In the genomic region with DNA sequence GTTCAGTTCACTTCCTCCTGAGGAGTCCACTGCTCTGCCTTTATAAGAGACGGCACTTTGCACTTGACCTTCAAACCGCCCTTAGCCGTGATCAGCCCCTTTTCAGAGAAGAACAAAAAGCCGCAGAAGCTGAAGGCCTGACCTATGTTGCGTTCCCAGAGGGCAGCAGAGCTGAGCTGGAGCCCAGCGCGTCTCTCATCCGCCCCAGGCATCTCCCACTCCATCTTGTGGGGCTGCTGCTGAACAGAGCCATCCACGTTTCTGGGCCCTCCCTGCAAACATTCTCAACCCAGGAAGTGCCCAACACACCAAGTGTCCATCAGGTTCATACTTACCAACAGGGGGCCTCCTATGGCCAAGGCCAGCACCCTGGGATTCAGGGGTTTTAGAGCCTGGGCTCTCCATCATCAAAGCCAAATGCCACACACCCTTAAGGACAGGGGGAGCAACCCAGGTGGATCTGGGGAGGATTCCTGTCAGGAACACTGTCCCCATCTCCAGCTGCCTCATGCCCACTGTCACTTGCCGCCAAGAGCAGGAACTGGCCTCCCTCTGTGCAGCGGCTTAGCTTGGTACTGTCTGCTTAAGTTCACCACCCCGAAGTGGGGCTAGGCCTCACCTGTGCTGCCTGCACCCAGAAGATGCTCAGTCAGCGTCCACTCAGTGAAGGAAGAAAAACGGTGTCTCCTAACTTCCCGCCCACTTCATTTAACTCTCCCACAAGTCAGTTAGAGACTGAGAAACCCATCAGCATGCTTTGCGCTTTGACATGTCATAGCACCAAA, we compare ENCODE assay signal across 2 cellular contexts.
TF ChIP-seq lines count a peak whose summit lies in the region.

No MANE protein-coding gene starts in this region.

TF ChIP-seq in IMR-90, 13 proteins besides CTCF, POLR2A, EP300 and RAD21:
- TF ChIP-seq CHD1 (IDR thresholded peaks at IDR 0.05; ENCODE audit: low read depth, low read length) (no peak), MXI1 (IDR thresholded peaks at IDR 0.05; ENCODE audit: borderline replicate concordance, low read depth, low read length) (no peak), ELK1 (IDR thresholded peaks at IDR 0.05; ENCODE audit: borderline replicate concordance, low read depth, low read length) (no peak), FOS (IDR thresholded peaks at IDR 0.05; ENCODE audit: low read depth, low read length) (no peak), NFE2L2 (IDR thresholded peaks at IDR 0.05; ENCODE audit: low read depth, low read length) (no peak), BHLHE40 (IDR thresholded peaks at IDR 0.05; ENCODE audit: low read depth, low read length) (no peak), RCOR1 (IDR thresholded peaks at IDR 0.05; ENCODE audit: insufficient replicate concordance, low read length) (no peak), MAZ (IDR thresholded peaks at IDR 0.05; ENCODE audit: borderline replicate concordance, low read depth, low read length) (no peak), MAFK (IDR thresholded peaks at IDR 0.05; ENCODE audit: low read depth, low read length) (no peak), CEBPB (IDR thresholded peaks at IDR 0.05; ENCODE audit: low read depth, low read length) (no peak), SMC3 (IDR thresholded peaks at IDR 0.05; ENCODE audit: low read depth, low read length) (no peak), RFX5 (IDR thresholded peaks at IDR 0.05; ENCODE audit: low read depth, low read length) (no peak)
- TF ChIP-seq, protein P1, sequence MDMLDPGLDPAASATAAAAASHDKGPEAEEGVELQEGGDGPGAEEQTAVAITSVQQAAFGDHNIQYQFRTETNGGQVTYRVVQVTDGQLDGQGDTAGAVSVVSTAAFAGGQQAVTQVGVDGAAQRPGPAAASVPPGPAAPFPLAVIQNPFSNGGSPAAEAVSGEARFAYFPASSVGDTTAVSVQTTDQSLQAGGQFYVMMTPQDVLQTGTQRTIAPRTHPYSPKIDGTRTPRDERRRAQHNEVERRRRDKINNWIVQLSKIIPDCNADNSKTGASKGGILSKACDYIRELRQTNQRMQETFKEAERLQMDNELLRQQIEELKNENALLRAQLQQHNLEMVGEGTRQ (IDR thresholded peaks at IDR 0.05; ENCODE audit: low read depth, low read length), result no peak

TF ChIP-seq in H1, 55 proteins besides CTCF, POLR2A, EP300 and RAD21:
- TF ChIP-seq HDAC6 (IDR thresholded peaks at IDR 0.05; ENCODE audit: low read depth, low read length) (no peak), SP1 (IDR thresholded peaks at IDR 0.05; ENCODE audit: low read depth, low read length) (no peak), PHF8 (conservative IDR thresholded peaks at IDR 0.05; ENCODE audit: low read depth, low read length) (no peak), SIRT6 (IDR thresholded peaks at IDR 0.05; ENCODE audit: low read length) (no peak), ZNF274 (IDR thresholded peaks at IDR 0.05; ENCODE audit: borderline replicate concordance, extremely low read depth, low read length) (no peak), RBBP5 (IDR thresholded peaks at IDR 0.05; ENCODE audit: borderline replicate concordance, low read depth, low read length) (no peak), BCL11A (IDR thresholded peaks at IDR 0.05; ENCODE audit: low read depth in 2 of 2, low read length in 2 of 2) (no peak), CEBPB (IDR thresholded peaks at IDR 0.05; ENCODE audit: low read depth, low read length) (no peak), TBP (IDR thresholded peaks at IDR 0.05; ENCODE audit: low read depth, low read length) (no peak), GABPA (IDR thresholded peaks at IDR 0.05; ENCODE audit: borderline replicate concordance, insufficient read depth, low read length) (no peak), RXRA (IDR thresholded peaks at IDR 0.05; ENCODE audit: insufficient read depth, low read depth, low read length) (no peak), GTF2F1 (IDR thresholded peaks at IDR 0.05; ENCODE audit: borderline replicate concordance, low read depth, low read length) (no peak), SIX5 (IDR thresholded peaks at IDR 0.05; ENCODE audit: low read depth, low read length) (no peak), ASH2L (IDR thresholded peaks at IDR 0.05; ENCODE audit: low read length) (no peak)
- TF ChIP-seq, protein P2, sequence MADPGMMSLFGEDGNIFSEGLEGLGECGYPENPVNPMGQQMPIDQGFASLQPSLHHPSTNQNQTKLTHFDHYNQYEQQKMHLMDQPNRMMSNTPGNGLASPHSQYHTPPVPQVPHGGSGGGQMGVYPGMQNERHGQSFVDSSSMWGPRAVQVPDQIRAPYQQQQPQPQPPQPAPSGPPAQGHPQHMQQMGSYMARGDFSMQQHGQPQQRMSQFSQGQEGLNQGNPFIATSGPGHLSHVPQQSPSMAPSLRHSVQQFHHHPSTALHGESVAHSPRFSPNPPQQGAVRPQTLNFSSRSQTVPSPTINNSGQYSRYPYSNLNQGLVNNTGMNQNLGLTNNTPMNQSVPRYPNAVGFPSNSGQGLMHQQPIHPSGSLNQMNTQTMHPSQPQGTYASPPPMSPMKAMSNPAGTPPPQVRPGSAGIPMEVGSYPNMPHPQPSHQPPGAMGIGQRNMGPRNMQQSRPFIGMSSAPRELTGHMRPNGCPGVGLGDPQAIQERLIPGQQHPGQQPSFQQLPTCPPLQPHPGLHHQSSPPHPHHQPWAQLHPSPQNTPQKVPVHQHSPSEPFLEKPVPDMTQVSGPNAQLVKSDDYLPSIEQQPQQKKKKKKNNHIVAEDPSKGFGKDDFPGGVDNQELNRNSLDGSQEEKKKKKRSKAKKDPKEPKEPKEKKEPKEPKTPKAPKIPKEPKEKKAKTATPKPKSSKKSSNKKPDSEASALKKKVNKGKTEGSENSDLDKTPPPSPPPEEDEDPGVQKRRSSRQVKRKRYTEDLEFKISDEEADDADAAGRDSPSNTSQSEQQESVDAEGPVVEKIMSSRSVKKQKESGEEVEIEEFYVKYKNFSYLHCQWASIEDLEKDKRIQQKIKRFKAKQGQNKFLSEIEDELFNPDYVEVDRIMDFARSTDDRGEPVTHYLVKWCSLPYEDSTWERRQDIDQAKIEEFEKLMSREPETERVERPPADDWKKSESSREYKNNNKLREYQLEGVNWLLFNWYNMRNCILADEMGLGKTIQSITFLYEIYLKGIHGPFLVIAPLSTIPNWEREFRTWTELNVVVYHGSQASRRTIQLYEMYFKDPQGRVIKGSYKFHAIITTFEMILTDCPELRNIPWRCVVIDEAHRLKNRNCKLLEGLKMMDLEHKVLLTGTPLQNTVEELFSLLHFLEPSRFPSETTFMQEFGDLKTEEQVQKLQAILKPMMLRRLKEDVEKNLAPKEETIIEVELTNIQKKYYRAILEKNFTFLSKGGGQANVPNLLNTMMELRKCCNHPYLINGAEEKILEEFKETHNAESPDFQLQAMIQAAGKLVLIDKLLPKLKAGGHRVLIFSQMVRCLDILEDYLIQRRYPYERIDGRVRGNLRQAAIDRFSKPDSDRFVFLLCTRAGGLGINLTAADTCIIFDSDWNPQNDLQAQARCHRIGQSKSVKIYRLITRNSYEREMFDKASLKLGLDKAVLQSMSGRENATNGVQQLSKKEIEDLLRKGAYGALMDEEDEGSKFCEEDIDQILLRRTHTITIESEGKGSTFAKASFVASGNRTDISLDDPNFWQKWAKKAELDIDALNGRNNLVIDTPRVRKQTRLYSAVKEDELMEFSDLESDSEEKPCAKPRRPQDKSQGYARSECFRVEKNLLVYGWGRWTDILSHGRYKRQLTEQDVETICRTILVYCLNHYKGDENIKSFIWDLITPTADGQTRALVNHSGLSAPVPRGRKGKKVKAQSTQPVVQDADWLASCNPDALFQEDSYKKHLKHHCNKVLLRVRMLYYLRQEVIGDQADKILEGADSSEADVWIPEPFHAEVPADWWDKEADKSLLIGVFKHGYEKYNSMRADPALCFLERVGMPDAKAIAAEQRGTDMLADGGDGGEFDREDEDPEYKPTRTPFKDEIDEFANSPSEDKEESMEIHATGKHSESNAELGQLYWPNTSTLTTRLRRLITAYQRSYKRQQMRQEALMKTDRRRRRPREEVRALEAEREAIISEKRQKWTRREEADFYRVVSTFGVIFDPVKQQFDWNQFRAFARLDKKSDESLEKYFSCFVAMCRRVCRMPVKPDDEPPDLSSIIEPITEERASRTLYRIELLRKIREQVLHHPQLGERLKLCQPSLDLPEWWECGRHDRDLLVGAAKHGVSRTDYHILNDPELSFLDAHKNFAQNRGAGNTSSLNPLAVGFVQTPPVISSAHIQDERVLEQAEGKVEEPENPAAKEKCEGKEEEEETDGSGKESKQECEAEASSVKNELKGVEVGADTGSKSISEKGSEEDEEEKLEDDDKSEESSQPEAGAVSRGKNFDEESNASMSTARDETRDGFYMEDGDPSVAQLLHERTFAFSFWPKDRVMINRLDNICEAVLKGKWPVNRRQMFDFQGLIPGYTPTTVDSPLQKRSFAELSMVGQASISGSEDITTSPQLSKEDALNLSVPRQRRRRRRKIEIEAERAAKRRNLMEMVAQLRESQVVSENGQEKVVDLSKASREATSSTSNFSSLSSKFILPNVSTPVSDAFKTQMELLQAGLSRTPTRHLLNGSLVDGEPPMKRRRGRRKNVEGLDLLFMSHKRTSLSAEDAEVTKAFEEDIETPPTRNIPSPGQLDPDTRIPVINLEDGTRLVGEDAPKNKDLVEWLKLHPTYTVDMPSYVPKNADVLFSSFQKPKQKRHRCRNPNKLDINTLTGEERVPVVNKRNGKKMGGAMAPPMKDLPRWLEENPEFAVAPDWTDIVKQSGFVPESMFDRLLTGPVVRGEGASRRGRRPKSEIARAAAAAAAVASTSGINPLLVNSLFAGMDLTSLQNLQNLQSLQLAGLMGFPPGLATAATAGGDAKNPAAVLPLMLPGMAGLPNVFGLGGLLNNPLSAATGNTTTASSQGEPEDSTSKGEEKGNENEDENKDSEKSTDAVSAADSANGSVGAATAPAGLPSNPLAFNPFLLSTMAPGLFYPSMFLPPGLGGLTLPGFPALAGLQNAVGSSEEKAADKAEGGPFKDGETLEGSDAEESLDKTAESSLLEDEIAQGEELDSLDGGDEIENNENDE (IDR thresholded peaks at IDR 0.05; ENCODE audit: insufficient replicate concordance, low read length), result no peak
